ENCODE assay signal across 27 cellular contexts in the genomic region with DNA sequence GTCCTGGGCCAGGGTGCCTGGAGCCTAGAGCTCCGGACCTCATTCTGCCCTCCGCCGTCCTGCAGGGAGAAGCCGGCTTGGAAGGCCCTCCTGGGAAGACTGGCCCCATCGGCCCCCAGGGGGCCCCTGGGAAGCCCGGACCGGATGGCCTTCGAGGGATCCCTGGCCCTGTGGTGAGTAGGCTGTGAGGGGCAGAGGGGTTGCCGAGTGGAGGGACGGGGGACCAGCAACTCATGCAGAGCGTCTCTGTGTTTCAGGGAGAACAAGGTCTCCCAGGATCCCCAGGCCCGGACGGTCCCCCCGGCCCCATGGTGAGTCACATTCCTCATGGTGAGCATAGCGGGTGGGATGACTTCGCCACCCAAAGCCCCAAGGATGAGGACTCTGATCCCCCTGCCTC.
"Had no signal": no experiment of that assay in that cellular context is flagged by ENCODE, and none has a peak within 500 bp of the region (broad histone marks: within the 10 kb centered on the region; RNA-seq: fewer than 3 reads in every experiment).

No MANE protein-coding gene starts in this region.

- H3K4me3 ChIP-seq: adrenal gland, body of pancreas, colonic mucosa, dorsolateral prefrontal cortex had no signal

- H3K27me3 ChIP-seq: adrenal gland, body of pancreas, colonic mucosa, dorsolateral prefrontal cortex had no signal

- ATAC-seq: activated CD4-positive, alpha-beta T cell treated with anti-CD3 and anti-CD28 coated beads for 36 hours; activated CD8-positive, alpha-beta memory T cell treated with anti-CD3 and anti-CD28 coated beads, Interleukin-2, amount 10 ng/mL, durations not matched to agents 7 days and 5 days; activated CD8-positive, alpha-beta T cell treated with anti-CD3 and anti-CD28 coated beads, Interleukin-2, amount 10 ng/mL, durations not matched to agents 7 days and 5 days; activated naive CD8-positive, alpha-beta T cell treated with anti-CD3 and anti-CD28 coated beads, Interleukin-2, amount 50 U/mL, for 24 hours; body of pancreas; esophagus mucosa; T-helper 17 cell had no signal

- H3K36me3 ChIP-seq: colonic mucosa had no signal

- H3K27ac ChIP-seq: adrenal gland, body of pancreas, colonic mucosa, dorsolateral prefrontal cortex had no signal

- H3K4me1 ChIP-seq: adrenal gland, body of pancreas, colonic mucosa had no signal

- DNase-seq: activated CD4-positive, alpha-beta memory T cell treated with anti-CD3 and anti-CD28 coated beads for 36 hours; activated CD4-positive, alpha-beta T cell treated with anti-CD3 and anti-CD28 coated beads for 36 hours; activated CD4-positive, alpha-beta T cell treated with anti-CD3 and anti-CD28 coated beads, Interleukin-2, amount 10 ng/mL, durations not matched to agents 24 days and 14 days; activated CD4-positive, CD25-positive, alpha-beta regulatory T cell; activated CD4-positive, CD25-positive, alpha-beta regulatory T cell treated with anti-CD3 and anti-CD28 coated beads, Interleukin-2, amount 50 U/mL, for 72 hours; activated CD8-positive, alpha-beta memory T cell treated with anti-CD3 and anti-CD28 coated beads, Interleukin-2, amount 10 ng/mL, durations not matched to agents 7 days and 5 days; activated CD8-positive, alpha-beta memory T cell treated with anti-CD3 and anti-CD28 coated beads, Interleukin-2, amount 50 U/mL, for 4 hours; activated CD8-positive, alpha-beta T cell treated with anti-CD3 and anti-CD28 coated beads, Interleukin-2, amount 10 ng/mL, durations not matched to agents 7 days and 5 days; activated effector memory CD4-positive, alpha-beta T cell treated with anti-CD3 and anti-CD28 coated beads, Interleukin-2, amount 50 U/mL, for 16 hours; activated naive CD4-positive, alpha-beta T cell treated with anti-CD3 and anti-CD28 coated beads for 36 hours; activated naive CD8-positive, alpha-beta T cell treated with anti-CD3 and anti-CD28 coated beads for 36 hours; activated naive CD8-positive, alpha-beta T cell treated with anti-CD3 and anti-CD28 coated beads, Interleukin-2, amount 50 U/mL, for 24 hours; activated T-cell treated with anti-CD3 and anti-CD28 coated beads, Interleukin-2, amount 50 U/mL, for 1 hour; activated T-cell treated with anti-CD3 and anti-CD28 coated beads, Interleukin-2, amount 50 U/mL, for 48 hours; adrenal gland; amygdala; aorta; body of pancreas; caudate nucleus; colonic mucosa; dorsolateral prefrontal cortex; effector memory CD4-positive, alpha-beta T cell; endodermal cell; foreskin fibroblast; head of caudate nucleus; T-helper 17 cell had no signal

- H3K9me3 ChIP-seq: adrenal gland, body of pancreas, colonic mucosa had no signal
